26 cellular contexts compared by ENCODE assay signal in genomic region chr20:4605166-4605565, GRCh38.
"Had no signal": no experiment of that assay in that cellular context is flagged by ENCODE, and none has a peak within 500 bp of the region (broad histone marks: within the 10 kb centered on the region; RNA-seq: fewer than 3 reads in every experiment).

No MANE protein-coding gene starts in this region.

- H3K4me1 Mint-ChIP-seq: activated CD4-positive, alpha-beta T cell treated with anti-CD3 and anti-CD28 coated beads, Interleukin-2, amount 10 ng/mL, durations not matched to agents 7 days and 5 days had no signal

- H3K4me3 Mint-ChIP-seq: activated CD4-positive, alpha-beta memory T cell treated with anti-CD3 and anti-CD28 coated beads for 36 hours; activated CD4-positive, alpha-beta T cell treated with anti-CD3 and anti-CD28 coated beads, Interleukin-2, amount 10 ng/mL, durations not matched to agents 7 days and 5 days; activated naive CD4-positive, alpha-beta T cell treated with anti-CD3 and anti-CD28 coated beads for 36 hours; activated naive CD8-positive, alpha-beta T cell; activated T-helper 17 cell treated with anti-CD3 and anti-CD28 coated beads, Interleukin-2, amount 50 U/mL, for 72 hours; T-helper 1 cell treated with Interleukin-12 subunit alpha and Interleukin-12 subunit beta and Interleukin-4 antibody, amounts not matched to agents 30 μg/mL and 1 μg/mL, for 36 hours had no signal

- H3K9me3 Mint-ChIP-seq: activated CD4-positive, alpha-beta memory T cell treated with anti-CD3 and anti-CD28 coated beads for 36 hours; activated CD4-positive, alpha-beta T cell treated with anti-CD3 and anti-CD28 coated beads, Interleukin-2, amount 10 ng/mL, durations not matched to agents 7 days and 5 days; activated naive CD4-positive, alpha-beta T cell treated with anti-CD3 and anti-CD28 coated beads for 36 hours; activated T-helper 17 cell treated with anti-CD3 and anti-CD28 coated beads, Interleukin-2, amount 50 U/mL, for 72 hours; T-helper 1 cell treated with Interleukin-12 subunit alpha and Interleukin-12 subunit beta and Interleukin-4 antibody, amounts not matched to agents 30 μg/mL and 1 μg/mL, for 36 hours had no signal

- H3K36me3 ChIP-seq: SJSA1 had no signal

- DNase-seq: activated CD4-positive, alpha-beta memory T cell treated with anti-CD3 and anti-CD28 coated beads for 36 hours; activated CD4-positive, alpha-beta T cell treated with anti-CD3 and anti-CD28 coated beads, Interleukin-2, amount 10 ng/mL, durations not matched to agents 7 days and 5 days; activated CD4-positive, CD25-positive, alpha-beta regulatory T cell; activated gamma-delta T cell; activated naive CD4-positive, alpha-beta T cell treated with anti-CD3 and anti-CD28 coated beads for 36 hours; activated T-cell treated with anti-CD3 and anti-CD28 coated beads for 4 hours; activated T-cell treated with anti-CD3 and anti-CD28 coated beads, Interleukin-2, amount 50 U/mL, for 48 hours; cerebellar nuclear complex; MM.1S; NCI-H1105 treated with DMSO at 0.1 percent for 48 hours; NCI-H1436 treated with DMSO at 0.1 percent for 48 hours; NCI-H187; NCI-H2081; NCI-H446; NCI-H524; PC-3; SHP77; SW 1271; T-helper 9 cell had no signal

- H3K27me3 ChIP-seq: SJSA1 had no signal

- H3K27ac Mint-ChIP-seq: activated CD4-positive, alpha-beta memory T cell treated with anti-CD3 and anti-CD28 coated beads for 36 hours; activated naive CD4-positive, alpha-beta T cell treated with anti-CD3 and anti-CD28 coated beads for 36 hours; activated naive CD8-positive, alpha-beta T cell; activated T-helper 17 cell treated with anti-CD3 and anti-CD28 coated beads, Interleukin-2, amount 50 U/mL, for 72 hours; T-helper 1 cell treated with Interleukin-12 subunit alpha and Interleukin-12 subunit beta and Interleukin-4 antibody, amounts not matched to agents 30 μg/mL and 1 μg/mL, for 36 hours had no signal

- H3K4me3 ChIP-seq: SJSA1 had no signal

- H3K27ac ChIP-seq: KMS-11, SJSA1 had no signal

- H3K9me3 ChIP-seq: SJSA1 had no signal

- FAIRE-seq: RCC 7860, TTC549 had no signal

- H3K36me3 Mint-ChIP-seq: activated CD4-positive, alpha-beta memory T cell treated with anti-CD3 and anti-CD28 coated beads for 36 hours; activated naive CD8-positive, alpha-beta T cell had no signal
